18 cellular contexts compared by ENCODE assay signal in genomic region chr6:153959281-153959680, GRCh38.
DNase-seq lines count a peak whose midpoint lies in the region; TF ChIP-seq lines count a peak whose summit lies in the region.
"Had no signal": no experiment of that assay in that cellular context is flagged by ENCODE, and none has a peak within 500 bp of the region (broad histone marks: within the 10 kb centered on the region; RNA-seq: fewer than 3 reads in every experiment).

No MANE protein-coding gene starts in this region.

- H3K79me1 ChIP-seq in neuronal stem cell (ENCODE audit: low read depth, low read length): no peaks in the 10 kb centered on the region

- H3K4me1 ChIP-seq in GM23248 (ENCODE audit: insufficient read depth): peaks cover 17% of the 10 kb centered on the region
- no peaks in the 10 kb centered on the region for H3K4me1 ChIP-seq in neuronal stem cell (ENCODE audit: control insufficient read depth in 2 of 2, insufficient read depth in 1 of 2, low read depth in 1 of 2, low read length in 2 of 2)
- H3K4me1 ChIP-seq: Caco-2 had no signal

- H3F3A ChIP-seq in GM23248 (ENCODE audit: insufficient read depth): peaks cover 15% of the 10 kb centered on the region; the same call in 1 of the 2 replicates

- H4K8ac ChIP-seq in neuronal stem cell (ENCODE audit: low read depth, low read length): no peak overlapping the region

- H3K9me2 ChIP-seq in GM23248 (ENCODE audit: insufficient read depth): no peaks in the 10 kb centered on the region

- in situ Hi-C loops in GM23248 (cut with MboI): no loop called here

- H4K20me1 ChIP-seq in GM23248 (ENCODE audit: insufficient read depth): no peaks in the 10 kb centered on the region

- H3K79me2 ChIP-seq in GM23248 (ENCODE audit: insufficient read depth): no peaks in the 10 kb centered on the region

- H3K9ac ChIP-seq in GM23248: no peak overlapping the region
- no peak overlapping the region for H3K9ac ChIP-seq in neuronal stem cell (ENCODE audit: low read depth, low read length, poor library complexity)

- H3K18ac ChIP-seq in neuronal stem cell (ENCODE audit: low read length): no peak overlapping the region

- H2BK5ac ChIP-seq in neuronal stem cell (ENCODE audit: low read length): no peak overlapping the region

- 65 to 70% methylated on average over 1 of the region's 1 CpG for WGBS in GM23248 (ENCODE audit: low coverage in 1 of 2, low lambda C conversion rate in 2 of 2, missing lambda C conversion rate in 2 of 2), 2 experiments
- no CpG with 5 or more reads among the region's 1 CpG for WGBS in neuronal stem cell (ENCODE audit: extremely low coverage in 2 of 2, insufficient read length in 2 of 2, insufficient replicate concordance in 1 of 2), 2 donors

- no peak overlapping the region for H2AK5ac ChIP-seq in neuronal stem cell (ENCODE audit: low read depth, low read length)

- H3K4me2 ChIP-seq in GM23248 (ENCODE audit: unreplicated experiment): no peak overlapping the region
- no peak overlapping the region for H3K4me2 ChIP-seq in neuronal stem cell (ENCODE audit: insufficient read depth, low read length, poor library complexity, severe bottlenecking)

- DNase-seq in GM23248: peak; percentile 15
- DNase-seq in OCI-M1 (lab: John Stamatoyannopoulos, UW): peak; percentile 43
- DNase-seq in epithelial cell of esophagus (ENCODE audit: low read depth): peak; percentile 62
- DNase-seq in renal cortical epithelial cell (ENCODE audit: low read depth): peak; percentile 47
- DNase-seq in KG1 (lab: John Stamatoyannopoulos, UW): no peak
- no peak for DNase-seq in neuronal stem cell (ENCODE audit: low spot score)
- no peak for DNase-seq in DMS 273 (lab: John Stamatoyannopoulos, UW; ENCODE audit: unreplicated experiment)
- DNase-seq: Caco-2; CD4-positive, alpha-beta T cell; KBM-7; MV-4-11; NCI-H1105 treated with DMSO at 0.1 percent for 48 hours; NCI-H1694; NCI-H2081; NCI-H2171; NCI-H524 treated with DMSO at 0.1 percent for 48 hours; NCI-H82; SHP77 had no signal

- H3K4ac ChIP-seq in neuronal stem cell (ENCODE audit: low read length): no peak overlapping the region

- H2BK12ac ChIP-seq in neuronal stem cell (ENCODE audit: low read length): no peak overlapping the region

- H2BK120ac ChIP-seq in neuronal stem cell (ENCODE audit: low read depth, low read length): no peak overlapping the region

- no peak overlapping the region for H4K91ac ChIP-seq in neuronal stem cell (ENCODE audit: low read depth, low read length, poor library complexity)

- H3K27me3 ChIP-seq in GM23248 (replicated peaks; ENCODE audit: insufficient read depth): no peaks in the 10 kb centered on the region
- H3K27me3 ChIP-seq in neuronal stem cell (ENCODE audit: control insufficient read depth in 3 of 3, insufficient read depth in 3 of 3, low read depth in 1 of 3, low read length in 3 of 3): no peaks in the 10 kb centered on the region

- H2AFZ ChIP-seq in GM23248 (no peak overlapping the region), neuronal stem cell (ENCODE audit: low read length) (no peak overlapping the region)

- H3K4me3 ChIP-seq in GM23248: no peak overlapping the region
- no peak overlapping the region for H3K4me3 ChIP-seq in epithelial cell of esophagus (ENCODE audit: low read length)
- H3K4me3 ChIP-seq in neuronal stem cell (ENCODE audit: low read length in 2 of 2): no peak overlapping the region

- no peak for TF ChIP-seq CTCF in epithelial cell of esophagus (IDR thresholded peaks at IDR 0.05; ENCODE audit: insufficient read depth, low read depth, low read length, missing control alignments)

- no peak overlapping the region for H3K23ac ChIP-seq in neuronal stem cell (ENCODE audit: low read depth, low read length, poor library complexity)

- no peak overlapping the region for H2BK15ac ChIP-seq in neuronal stem cell (ENCODE audit: low read length)

- no peaks in the 10 kb centered on the region for H3K36me3 ChIP-seq in GM23248 (ENCODE audit: low read depth)
- H3K36me3 ChIP-seq in neuronal stem cell (replicated peaks in 1 of 2; ENCODE audit: control insufficient read depth in 2 of 2, insufficient read depth in 2 of 2, low read length in 2 of 2): no peaks in the 10 kb centered on the region

- H3K14ac ChIP-seq in neuronal stem cell (ENCODE audit: low read length): no peak overlapping the region

- H3K27ac ChIP-seq in GM23248 (no peak overlapping the region), neuronal stem cell (replicated peaks; ENCODE audit: low read length) (no peak overlapping the region)

- H3K9me3 ChIP-seq in GM23248 (ENCODE audit: low read depth) (no peaks in the 10 kb centered on the region), neuronal stem cell (replicated peaks in 1 of 2; ENCODE audit: control insufficient read depth in 2 of 2, insufficient read depth in 1 of 2, low read depth in 1 of 2, low read length in 2 of 2) (no peaks in the 10 kb centered on the region)
- H3K9me3 ChIP-seq: Caco-2 had no signal

Comparison
In these comparisons a context has a peak if more than half of its experiments do, and no peak if none do; other contexts are left out.
1. DNase-seq: peak in GM23248 (single experiment), OCI-M1 (single experiment), epithelial cell of esophagus (single experiment) and renal cortical epithelial cell (single experiment); none in KG1 (single experiment), neuronal stem cell (single experiment) and DMS 273 (single experiment).